33 cellular contexts compared by ENCODE assay signal in the genomic region with DNA sequence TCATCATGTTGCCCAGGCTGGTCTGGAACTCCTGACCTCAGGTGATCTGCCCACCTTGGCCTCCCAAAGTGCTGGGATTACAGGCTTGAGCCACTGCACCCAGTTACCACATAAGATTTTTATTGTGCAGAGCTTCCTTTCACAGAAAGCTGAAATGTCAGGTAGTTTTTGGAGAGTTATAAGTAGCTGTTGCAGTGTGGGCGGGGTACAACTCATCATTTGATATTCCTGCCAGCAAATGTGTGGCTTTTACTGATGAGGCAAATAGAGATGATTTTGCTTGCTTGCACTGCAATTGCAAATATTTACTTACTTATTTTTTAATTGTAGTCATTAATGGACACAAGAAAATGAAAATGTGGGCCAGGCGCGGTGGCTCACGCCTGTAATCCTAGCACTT. TPM values are rescaled to one million over a fixed set of nuclear protein-coding genes. Genes with fewer than 3 reads are reported as not detected.
"Had no signal": no experiment of that assay in that cellular context is flagged by ENCODE, and none has a peak within 500 bp of the region (broad histone marks: within the 10 kb centered on the region; RNA-seq: fewer than 3 reads in every experiment).

No MANE protein-coding gene starts in this region.

- DNase-seq: activated B cell treated with CpG ODN at 0.5 μM for 24 hours; activated CD4-positive, alpha-beta T cell treated with anti-CD3 and anti-CD28 coated beads for 4 hours; activated CD4-positive, alpha-beta T cell treated with anti-CD3 and anti-CD28 coated beads, Interleukin-2, amount 10 ng/mL, durations not matched to agents 7 days and 5 days; activated CD4-positive, alpha-beta T cell treated with anti-CD3 and anti-CD28 coated beads, Interleukin-2, amount 50 U/mL, for 4 hours; activated CD8-positive, alpha-beta memory T cell treated with anti-CD3 and anti-CD28 coated beads, Interleukin-2, amount 50 U/mL, for 48 hours; activated gamma-delta T cell; activated naive CD4-positive, alpha-beta T cell; activated naive CD4-positive, alpha-beta T cell treated with anti-CD3 and anti-CD28 coated beads, Interleukin-2, amount 10 ng/mL, durations not matched to agents 7 days and 5 days; activated naive CD8-positive, alpha-beta T cell treated with anti-CD3 and anti-CD28 coated beads, Interleukin-2, amount 10 ng/mL, durations not matched to agents 7 days and 5 days; activated T-cell treated with anti-CD3 and anti-CD28 coated beads for 4 hours; activated T-cell treated with anti-CD3 and anti-CD28 coated beads, Interleukin-2, amount 50 U/mL, for 24 hours; activated T-cell treated with anti-CD3 and anti-CD28 coated beads, Interleukin-2, amount 50 U/mL, for 72 hours; central memory CD4-positive, alpha-beta T cell; cerebellar nuclear complex; colonic mucosa; effector CD8-positive, alpha-beta T cell; esophagus squamous epithelium; foreskin fibroblast; heart left ventricle; T-helper 1 cell; T-helper 17 cell; T1000; WERI-Rb-1 had no signal

- H3K4me3 Mint-ChIP-seq: activated B cell treated with CpG ODN at 0.5 μM for 24 hours; activated CD4-positive, alpha-beta T cell treated with anti-CD3 and anti-CD28 coated beads, Interleukin-2, amount 10 ng/mL, durations not matched to agents 7 days and 5 days; activated naive CD4-positive, alpha-beta T cell treated with anti-CD3 and anti-CD28 coated beads, Interleukin-2, amount 10 ng/mL, durations not matched to agents 7 days and 5 days; activated naive CD8-positive, alpha-beta T cell treated with anti-CD3 and anti-CD28 coated beads, Interleukin-2, amount 10 ng/mL, durations not matched to agents 7 days and 5 days; activated T-cell treated with anti-CD3 and anti-CD28 coated beads, Interleukin-2, amount 50 U/mL, for 24 hours; activated T-cell treated with anti-CD3 and anti-CD28 coated beads, Interleukin-2, amount 50 U/mL, for 72 hours; brain; T-helper 17 cell; T-helper 2 cell treated with Interferon-gamma antibody and Interleukin-4, amounts not matched to agents 5 μg/mL and 100 μg/mL, for 36 hours had no signal

- H3K4me1 ChIP-seq: ascending aorta, breast epithelium, colonic mucosa, esophagus squamous epithelium, heart left ventricle had no signal

- H3K36me3 ChIP-seq: ascending aorta, breast epithelium, cardiac muscle cell, colonic mucosa, esophagus squamous epithelium, heart left ventricle, WERI-Rb-1 had no signal

- H3K36me3 Mint-ChIP-seq: activated naive CD4-positive, alpha-beta T cell treated with anti-CD3 and anti-CD28 coated beads, Interleukin-2, amount 10 ng/mL, durations not matched to agents 7 days and 5 days; activated naive CD8-positive, alpha-beta T cell treated with anti-CD3 and anti-CD28 coated beads, Interleukin-2, amount 10 ng/mL, durations not matched to agents 7 days and 5 days; brain had no signal

- ATAC-seq: activated CD4-positive, CD25-positive, alpha-beta regulatory T cell treated with anti-CD3 and anti-CD28 coated beads, Interleukin-2, amount 50 U/mL, for 24 hours; activated naive CD4-positive, alpha-beta T cell treated with anti-CD3 and anti-CD28 coated beads, Interleukin-2, amount 50 U/mL, for 72 hours; activated T-cell treated with anti-CD3 and anti-CD28 coated beads, Interleukin-2, amount 50 U/mL, for 72 hours; heart left ventricle; T-helper 17 cell had no signal

- H3K27ac ChIP-seq: ascending aorta, breast epithelium, cardiac muscle cell, colonic mucosa, epithelial cell of prostate, esophagus squamous epithelium, heart left ventricle, WERI-Rb-1 had no signal

- H3K27me3 ChIP-seq: ascending aorta, cardiac muscle cell, colonic mucosa had no signal

- H3K9me3 ChIP-seq: ascending aorta, breast epithelium, colonic mucosa, esophagus squamous epithelium, heart left ventricle had no signal

- H3K4me3 ChIP-seq: ascending aorta, breast epithelium, cardiac muscle cell, colonic mucosa, esophagus squamous epithelium, heart left ventricle had no signal

- H3K27ac Mint-ChIP-seq: activated B cell treated with CpG ODN at 0.5 μM for 24 hours; activated CD4-positive, alpha-beta T cell treated with anti-CD3 and anti-CD28 coated beads, Interleukin-2, amount 10 ng/mL, durations not matched to agents 7 days and 5 days; activated naive CD4-positive, alpha-beta T cell treated with anti-CD3 and anti-CD28 coated beads, Interleukin-2, amount 10 ng/mL, durations not matched to agents 7 days and 5 days; activated naive CD4-positive, alpha-beta T cell treated with anti-CD3 and anti-CD28 coated beads, Interleukin-2, amount 50 U/mL, for 72 hours; activated naive CD8-positive, alpha-beta T cell treated with anti-CD3 and anti-CD28 coated beads, Interleukin-2, amount 10 ng/mL, durations not matched to agents 7 days and 5 days; activated T-cell treated with anti-CD3 and anti-CD28 coated beads, Interleukin-2, amount 50 U/mL, for 24 hours; activated T-cell treated with anti-CD3 and anti-CD28 coated beads, Interleukin-2, amount 50 U/mL, for 72 hours; brain; T-helper 17 cell; T-helper 2 cell treated with Interferon-gamma antibody and Interleukin-4, amounts not matched to agents 5 μg/mL and 100 μg/mL, for 36 hours had no signal

- H3K9me3 Mint-ChIP-seq: activated B cell treated with CpG ODN at 0.5 μM for 24 hours; activated CD4-positive, alpha-beta T cell treated with anti-CD3 and anti-CD28 coated beads, Interleukin-2, amount 10 ng/mL, durations not matched to agents 7 days and 5 days; activated naive CD4-positive, alpha-beta T cell treated with anti-CD3 and anti-CD28 coated beads, Interleukin-2, amount 10 ng/mL, durations not matched to agents 7 days and 5 days; activated naive CD4-positive, alpha-beta T cell treated with anti-CD3 and anti-CD28 coated beads, Interleukin-2, amount 50 U/mL, for 72 hours; activated naive CD8-positive, alpha-beta T cell treated with anti-CD3 and anti-CD28 coated beads, Interleukin-2, amount 10 ng/mL, durations not matched to agents 7 days and 5 days; activated T-cell treated with anti-CD3 and anti-CD28 coated beads, Interleukin-2, amount 50 U/mL, for 24 hours; activated T-cell treated with anti-CD3 and anti-CD28 coated beads, Interleukin-2, amount 50 U/mL, for 72 hours; brain; T-helper 2 cell treated with Interferon-gamma antibody and Interleukin-4, amounts not matched to agents 5 μg/mL and 100 μg/mL, for 36 hours had no signal

- H3K4me1 Mint-ChIP-seq: activated CD4-positive, alpha-beta T cell treated with anti-CD3 and anti-CD28 coated beads, Interleukin-2, amount 10 ng/mL, durations not matched to agents 7 days and 5 days; activated naive CD4-positive, alpha-beta T cell treated with anti-CD3 and anti-CD28 coated beads, Interleukin-2, amount 10 ng/mL, durations not matched to agents 7 days and 5 days; activated naive CD8-positive, alpha-beta T cell treated with anti-CD3 and anti-CD28 coated beads, Interleukin-2, amount 10 ng/mL, durations not matched to agents 7 days and 5 days; brain had no signal

RNA-seq across cellular contexts. Expression of a gene that starts 32.4 kb away (rescaled TPM):
- total RNA-seq: activated B cell treated with CpG ODN at 0.5 μM for 24 hours; activated CD4-positive, alpha-beta T cell treated with anti-CD3 and anti-CD28 coated beads, Interleukin-2, amount 10 ng/mL, durations not matched to agents 7 days and 5 days; activated naive CD4-positive, alpha-beta T cell treated with anti-CD3 and anti-CD28 coated beads, Interleukin-2, amount 50 U/mL, for 72 hours; activated naive CD8-positive, alpha-beta T cell treated with anti-CD3 and anti-CD28 coated beads, Interleukin-2, amount 10 ng/mL, durations not matched to agents 7 days and 5 days; activated T-cell treated with anti-CD3 and anti-CD28 coated beads, Interleukin-2, amount 50 U/mL, for 72 hours; ascending aorta; cardiac muscle cell; dermis microvascular lymphatic vessel endothelial cell; endothelial cell of umbilical vein; heart left ventricle; T-helper 17 cell had no signal
- polyA plus RNA-seq: cardiac muscle cell, endothelial cell of umbilical vein, heart left ventricle had no signal
